12 cellular contexts compared by ENCODE assay signal in the genomic region with DNA sequence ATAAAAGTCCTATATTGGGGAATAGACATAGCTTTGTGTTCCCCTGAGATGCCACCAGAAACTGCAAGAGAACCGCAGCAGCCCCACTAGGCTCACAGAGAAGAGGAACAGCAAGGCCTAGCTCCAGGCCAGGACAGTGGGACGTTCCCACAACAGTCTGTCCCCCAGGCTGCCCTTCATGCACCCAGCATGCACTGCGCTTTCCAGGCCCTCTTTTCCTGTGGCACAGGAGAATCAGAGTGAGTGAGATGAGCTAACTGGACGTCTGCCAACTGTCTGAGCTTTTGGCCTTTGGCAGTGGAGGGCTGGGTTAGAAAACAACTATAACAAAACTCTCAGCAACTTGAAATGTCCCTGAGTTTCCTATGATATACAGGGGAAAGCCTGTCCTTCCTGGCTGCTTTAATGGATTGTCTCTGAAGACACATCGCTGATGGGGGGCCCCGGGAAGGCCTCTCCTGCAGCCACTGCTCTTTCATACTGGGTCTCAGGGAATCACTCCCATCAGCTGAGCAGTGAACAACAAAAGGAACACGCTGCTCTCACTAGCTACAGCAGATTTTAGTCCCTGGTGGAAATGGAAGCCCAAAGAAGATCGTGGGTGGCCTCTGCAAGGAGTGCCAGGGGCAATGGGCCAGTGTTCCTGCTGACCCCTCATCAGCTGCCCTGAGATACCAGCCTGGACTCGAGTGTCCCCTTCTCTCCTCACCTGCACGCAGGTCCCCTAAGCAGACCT. TPM values are rescaled to one million over a fixed set of nuclear protein-coding genes. Genes with fewer than 3 reads are reported as not detected.
DNase-seq lines count a peak whose midpoint lies in the region; ATAC-seq and TF ChIP-seq lines count a peak whose summit lies in the region.
"Had no signal": no experiment of that assay in that cellular context is flagged by ENCODE, and none has a peak within 500 bp of the region (broad histone marks: within the 10 kb centered on the region; RNA-seq: fewer than 3 reads in every experiment).

No MANE protein-coding gene starts in this region.

- POLR2A ChIA-PET in activated CD4-positive, alpha-beta memory T cell treated with anti-CD3 and anti-CD28 coated beads, Interleukin-2, amount 10 ng/mL, durations not matched to agents 7 days and 5 days (lab: Charles Lee): no interaction called here

- H3K36me3 ChIP-seq in brain microvascular endothelial cell (replicated peaks) (no peaks in the 10 kb centered on the region), aorta (ENCODE audit: control insufficient read depth in 1 of 2, insufficient read depth in 2 of 2, low read length in 1 of 2) (peaks cover 0 to 1% of the 10 kb centered on the region in 2 donors)

- H3K4me3 Mint-ChIP-seq in activated T-cell treated with anti-CD3 and anti-CD28 coated beads, Interleukin-2, amount 50 U/mL, for 24 hours: no peak overlapping the region
- no peak overlapping the region for H3K4me3 Mint-ChIP-seq in activated CD4-positive, alpha-beta memory T cell treated with anti-CD3 and anti-CD28 coated beads, Interleukin-2, amount 10 ng/mL, durations not matched to agents 7 days and 5 days
- H3K4me3 Mint-ChIP-seq: B cell had no signal

- no peak for DNase-seq in activated T-cell treated with anti-CD3 and anti-CD28 coated beads, Interleukin-2, amount 50 U/mL, for 24 hours
- no peak for DNase-seq in activated T-cell treated with anti-CD3 and anti-CD28 coated beads, Interleukin-2, amount 50 U/mL, for 48 hours
- DNase-seq in brain microvascular endothelial cell (peak; percentile 55), aorta (peak; percentile 45 to 73), NCI-H2081 treated with DMSO at 0.1 percent for 48 hours (lab: John Stamatoyannopoulos, UW) (no peak)
- no peak for DNase-seq in activated CD4-positive, alpha-beta memory T cell treated with anti-CD3 and anti-CD28 coated beads, Interleukin-2, amount 10 ng/mL, durations not matched to agents 7 days and 5 days
- DNase-seq: H7; stimulated activated CD4-positive, alpha-beta T cell treated with anti-CD3 and anti-CD28 coated beads, Interleukin-15, amount 100 ng/mL, for 24 hours had no signal

- intact Hi-C loops in aorta (cut with DNase I): no loop called here

- no peaks in the 10 kb centered on the region for H3K9me3 ChIP-seq in aorta (ENCODE audit: control insufficient read depth, low read length)
- H3K9me3 ChIP-seq: body of pancreas had no signal

- H3K27ac ChIP-seq in brain microvascular endothelial cell (peak overlapping the region; percentile 14), layer of hippocampus (ENCODE audit: low read depth, low read length) (peak overlapping the region; percentile 54), aorta (ENCODE audit: low read depth in 1 of 2, low read length in 2 of 2) (no peak overlapping the region)
- H3K27ac ChIP-seq: body of pancreas had no signal

- no peaks in the 10 kb centered on the region for H3K4me1 ChIP-seq in aorta (ENCODE audit: control insufficient read depth in 1 of 2, insufficient read depth in 2 of 2, low read length in 2 of 2)

- in situ Hi-C loops in brain microvascular endothelial cell (cut with HindIII; ENCODE audit: low pct_ligation_motif_present, low sequenced_read_pairs): no loop called here

- H3K4me1 Mint-ChIP-seq in activated T-cell treated with anti-CD3 and anti-CD28 coated beads, Interleukin-2, amount 50 U/mL, for 24 hours (ENCODE audit: low read depth): peaks cover 44% of the 10 kb centered on the region
- peaks cover 31% of the 10 kb centered on the region for H3K4me1 Mint-ChIP-seq in activated CD4-positive, alpha-beta memory T cell treated with anti-CD3 and anti-CD28 coated beads, Interleukin-2, amount 10 ng/mL, durations not matched to agents 7 days and 5 days

- no peaks in the 10 kb centered on the region for H3K9me3 Mint-ChIP-seq in activated T-cell treated with anti-CD3 and anti-CD28 coated beads, Interleukin-2, amount 50 U/mL, for 24 hours
- H3K9me3 Mint-ChIP-seq in activated CD4-positive, alpha-beta memory T cell treated with anti-CD3 and anti-CD28 coated beads, Interleukin-2, amount 10 ng/mL, durations not matched to agents 7 days and 5 days: no peaks in the 10 kb centered on the region

- 64 to 66% methylated on average over 10 of the region's 10 CpGs for WGBS in aorta, 2 donors

- H3K27ac Mint-ChIP-seq in activated T-cell treated with anti-CD3 and anti-CD28 coated beads, Interleukin-2, amount 50 U/mL, for 24 hours: peak overlapping the region; percentile 7
- H3K27ac Mint-ChIP-seq in activated CD4-positive, alpha-beta memory T cell treated with anti-CD3 and anti-CD28 coated beads, Interleukin-2, amount 10 ng/mL, durations not matched to agents 7 days and 5 days: no peak overlapping the region
- H3K27ac Mint-ChIP-seq: B cell had no signal

- peaks cover 14% of the 10 kb centered on the region for H3K36me3 Mint-ChIP-seq in activated T-cell treated with anti-CD3 and anti-CD28 coated beads, Interleukin-2, amount 50 U/mL, for 24 hours (ENCODE audit: low read depth)
- H3K36me3 Mint-ChIP-seq in activated CD4-positive, alpha-beta memory T cell treated with anti-CD3 and anti-CD28 coated beads, Interleukin-2, amount 10 ng/mL, durations not matched to agents 7 days and 5 days (ENCODE audit: low read depth): peaks cover 7% of the 10 kb centered on the region

- TF ChIP-seq CTCF in brain microvascular endothelial cell (IDR thresholded peaks at IDR 0.05; ENCODE audit: low read depth, low read length, missing control alignments): no peak

- peaks cover 5% of the 10 kb centered on the region for H3K27me3 Mint-ChIP-seq in activated T-cell treated with anti-CD3 and anti-CD28 coated beads, Interleukin-2, amount 50 U/mL, for 24 hours
- no peaks in the 10 kb centered on the region for H3K27me3 Mint-ChIP-seq in activated CD4-positive, alpha-beta memory T cell treated with anti-CD3 and anti-CD28 coated beads, Interleukin-2, amount 10 ng/mL, durations not matched to agents 7 days and 5 days

- H3K27me3 ChIP-seq in brain microvascular endothelial cell (replicated peaks): no peaks in the 10 kb centered on the region
- H3K27me3 ChIP-seq in layer of hippocampus (ENCODE audit: control insufficient read depth, insufficient read depth, low read length): no peaks in the 10 kb centered on the region
- no peaks in the 10 kb centered on the region for H3K27me3 ChIP-seq in aorta (ENCODE audit: control insufficient read depth in 1 of 2, insufficient read depth in 2 of 2, low read length in 1 of 2)
- H3K27me3 ChIP-seq: body of pancreas had no signal

- peak; percentile 28 for ATAC-seq in aorta (ENCODE audit: low FRiP score)
- ATAC-seq in GM18861 (IDR thresholded peaks at IDR 0.05; ENCODE audit: unreplicated experiment): no peak
- ATAC-seq: body of pancreas had no signal

- H3K4me3 ChIP-seq in brain microvascular endothelial cell (ENCODE audit: low read depth, low read length) (no peak overlapping the region), aorta (ENCODE audit: low read length in 2 of 2) (no peak overlapping the region)
- H3K4me3 ChIP-seq: body of pancreas had no signal

- CTCF ChIA-PET in activated CD4-positive, alpha-beta memory T cell treated with anti-CD3 and anti-CD28 coated beads, Interleukin-2, amount 10 ng/mL, durations not matched to agents 7 days and 5 days (lab: Charles Lee): interaction anchor here (3.1 kb wide), 1 partner anchor 10 kb away, joined by 22 read pairs; no protein-coding TSS in a partner anchor

RNA-seq across cellular contexts. Expression of a gene that starts 53.5 kb away (rescaled TPM):
- total RNA-seq in aorta: 10 to 100 TPM; 27.3 to 55.5 TPM
- 1 to 10 TPM; 1.7 to 1.9 TPM for polyA plus RNA-seq in aorta
- total RNA-seq in activated CD4-positive, alpha-beta memory T cell treated with anti-CD3 and anti-CD28 coated beads, Interleukin-2, amount 10 ng/mL, durations not matched to agents 7 days and 5 days: 1 to 10 TPM; 1.6 TPM

Comparison
In these comparisons a context has a peak if more than half of its experiments do, and no peak if none do; other contexts are left out.
1. DNase-seq: peak in brain microvascular endothelial cell (single experiment) and aorta (2 of 2); none in activated T-cell treated with anti-CD3 and anti-CD28 coated beads, Interleukin-2, amount 50 U/mL, for 24 hours (single experiment), activated T-cell treated with anti-CD3 and anti-CD28 coated beads, Interleukin-2, amount 50 U/mL, for 48 hours (0 of 2), activated CD4-positive, alpha-beta memory T cell treated with anti-CD3 and anti-CD28 coated beads, Interleukin-2, amount 10 ng/mL, durations not matched to agents 7 days and 5 days (single experiment) and NCI-H2081 treated with DMSO at 0.1 percent for 48 hours (single experiment).
2. H3K27ac ChIP-seq: peak in brain microvascular endothelial cell (single experiment) and layer of hippocampus (single experiment); none in aorta (0 of 2).
3. RNA of a gene that starts 53.5 kb away (total RNA-seq): 27.3 to 55.5 TPM in aorta; 1.6 TPM in activated CD4-positive, alpha-beta memory T cell treated with anti-CD3 and anti-CD28 coated beads, Interleukin-2, amount 10 ng/mL, durations not matched to agents 7 days and 5 days; every median in the first group is over 10 times any median in the second.